8 cellular contexts compared by ENCODE assay signal in genomic region chr1:30907641-30908445, GRCh38. TPM values are rescaled to one million over a fixed set of nuclear protein-coding genes. Genes with fewer than 3 reads are reported as not detected.
DNase-seq lines count a peak whose midpoint lies in the region; ATAC-seq and TF ChIP-seq lines count a peak whose summit lies in the region.

No MANE protein-coding gene starts in this region.

- BruUV-seq in MCF 10A (replicated peaks; lab: Mats Ljungman, UMichigan): no TSS peak

- H3K4me1 Mint-ChIP-seq in MCF 10A (ENCODE audit: insufficient read depth, unreplicated experiment): peaks cover 15% of the 10 kb centered on the region

- no peak for TF ChIP-seq RAD21 in SK-N-SH (IDR thresholded peaks at IDR 0.05; ENCODE audit: low read length)

- TF ChIP-seq CTCF in SK-N-SH (IDR thresholded peaks at IDR 0.05): no peak
- TF ChIP-seq CTCF in MCF 10A (IDR thresholded peaks at IDR 0.05; ENCODE audit: unreplicated experiment): no peak
- no peak for TF ChIP-seq CTCF in lower lobe of right lung (IDR thresholded peaks at IDR 0.05)

- peaks cover 8% of the 10 kb centered on the region for H3K36me3 Mint-ChIP-seq in MCF 10A (ENCODE audit: insufficient read depth, unreplicated experiment)

- peak overlapping the region; percentile 91 for H3K4me2 ChIP-seq in SK-N-SH

- 57% methylated on average over 13 of the region's 64 CpGs for WGBS in SK-N-SH (ENCODE audit: low lambda C conversion rate)
- 9% methylated on average over 64 of the region's 64 CpGs for WGBS in thymus

- H3K27me3 Mint-ChIP-seq in MCF 10A (ENCODE audit: insufficient read depth, unreplicated experiment): no peaks in the 10 kb centered on the region

- H3K9me3 ChIP-seq in SK-N-SH: no peaks in the 10 kb centered on the region
- H3K9me3 ChIP-seq in lower lobe of right lung: no peaks in the 10 kb centered on the region
- H3K9me3 ChIP-seq in thymus (ENCODE audit: control insufficient read depth): no peaks in the 10 kb centered on the region

- H3K27me3 ChIP-seq in SK-N-SH (ENCODE audit: insufficient read depth): no peaks in the 10 kb centered on the region
- no peaks in the 10 kb centered on the region for H3K27me3 ChIP-seq in lower lobe of right lung (ENCODE audit: low read depth)
- peaks cover 42% of the 10 kb centered on the region for H3K27me3 ChIP-seq in thymus (ENCODE audit: control insufficient read depth, insufficient read depth)

- CTCF ChIA-PET in SK-N-SH (lab: Yijun Ruan, JAX): interaction anchor here (1.6 to 47.0 kb wide), 2 partner anchors 98 to 189 kb away, joined by 8 to 1422 read pairs; no protein-coding TSS in a partner anchor
- CTCF ChIA-PET in MCF 10A (lab: Yijun Ruan, JAX): interaction anchor here (1.2 to 14.3 kb wide), 3 partner anchors 104 to 127 kb away, joined by 5 to 494 read pairs (median 118); no protein-coding TSS in a partner anchor

- H3K4me1 ChIP-seq in SK-N-SH (ENCODE audit: control insufficient read depth in 1 of 2, insufficient read depth in 2 of 2, low read depth in 1 of 2, low read length in 1 of 2): peaks cover 4 to 25% of the 10 kb centered on the region in 2 experiments; a peak in 2 of 4 replicates
- H3K4me1 ChIP-seq in lower lobe of right lung: peaks cover 61% of the 10 kb centered on the region
- no peaks in the 10 kb centered on the region for H3K4me1 ChIP-seq in thymus (ENCODE audit: control insufficient read depth, insufficient read depth, low read length)

- ATAC-seq in SK-N-SH treated with all-trans-retinoic acid at 6 μM for 48 hours (no peak), lower lobe of right lung (no peak), HG03521 (IDR thresholded peaks at IDR 0.05; ENCODE audit: unreplicated experiment) (no peak)

- POLR2A ChIA-PET in SK-N-SH (lab: Yijun Ruan, JAX): no interaction called here
- POLR2A ChIA-PET in MCF 10A (lab: Yijun Ruan, JAX): interaction anchor here (5.2 kb wide), 1 partner anchor 188 kb away, joined by 41 read pairs; no protein-coding TSS in a partner anchor

- peak; percentile 68 for DNase-seq in SK-N-SH
- DNase-seq in MCF 10A (ENCODE audit: unreplicated experiment): no peak
- no peak for DNase-seq in lower lobe of right lung
- no peak for DNase-seq in NCI-H82 treated with DMSO at 0.1 percent for 48 hours (lab: John Stamatoyannopoulos, UW; ENCODE audit: unreplicated experiment)
- no peak for DNase-seq in NCI-H510A (lab: John Stamatoyannopoulos, UW)

- peak overlapping the region; percentile 73 for H3K9ac ChIP-seq in SK-N-SH

- H3K36me3 ChIP-seq in SK-N-SH (replicated peaks in 1 of 2; ENCODE audit: control insufficient read depth in 1 of 2, insufficient read depth in 2 of 2, low read length in 1 of 2) (no peaks in the 10 kb centered on the region), lower lobe of right lung (no peaks in the 10 kb centered on the region), thymus (ENCODE audit: control insufficient read depth, insufficient read depth) (no peaks in the 10 kb centered on the region)

- no peak overlapping the region for H2AFZ ChIP-seq in SK-N-SH (ENCODE audit: low read depth)

- intact Hi-C loops in MCF 10A (cut with micrococcal nuclease) (no loop called here), lower lobe of right lung (cut with DNase I) (no loop called here)

- no peaks in the 10 kb centered on the region for H3K9me2 ChIP-seq in SK-N-SH

- TF ChIP-seq EP300 in SK-N-SH (IDR thresholded peaks at IDR 0.05; ENCODE audit: borderline replicate concordance in 1 of 2, low read depth in 1 of 2, low read length in 1 of 2): no peak

- H4K20me1 ChIP-seq in SK-N-SH (ENCODE audit: insufficient read depth): peaks cover 46% of the 10 kb centered on the region

- peak overlapping the region; percentile 61 to 75 for H3K4me3 ChIP-seq in SK-N-SH (ENCODE audit: low read depth in 2 of 2, low read length in 1 of 2)
- peak overlapping the region; percentile 63 for H3K4me3 ChIP-seq in lower lobe of right lung
- peak overlapping the region; percentile 52 for H3K4me3 ChIP-seq in thymus (ENCODE audit: low read length)

- peak overlapping the region; percentile 46 for H3K27ac Mint-ChIP-seq in MCF 10A (ENCODE audit: low read depth, unreplicated experiment)

- no peak overlapping the region for H3K27ac ChIP-seq in SK-N-SH (ENCODE audit: low read depth in 2 of 2, low read length in 1 of 2)
- H3K27ac ChIP-seq in lower lobe of right lung: peak overlapping the region; percentile 53
- H3K27ac ChIP-seq in thymus (ENCODE audit: low read depth): no peak overlapping the region

- H3F3A ChIP-seq in SK-N-SH (replicated peaks; ENCODE audit: insufficient read depth): no peaks in the 10 kb centered on the region

- peaks cover 48% of the 10 kb centered on the region for H3K79me2 ChIP-seq in SK-N-SH (ENCODE audit: insufficient read depth)

- peak overlapping the region; percentile 75 for H3K4me3 Mint-ChIP-seq in MCF 10A (ENCODE audit: unreplicated experiment)

- no peaks in the 10 kb centered on the region for H3K9me3 Mint-ChIP-seq in MCF 10A (ENCODE audit: unreplicated experiment)

TF ChIP-seq in SK-N-SH, 30 proteins besides CTCF, POLR2A, EP300 and RAD21:
- TF ChIP-seq RXRA (IDR thresholded peaks at IDR 0.05; ENCODE audit: borderline replicate concordance, low read depth): no peak
- TF ChIP-seq MXI1 (IDR thresholded peaks at IDR 0.05; ENCODE audit: low read depth, low read length): no peak
- no peak for TF ChIP-seq TCF12 (IDR thresholded peaks at IDR 0.05)

TF ChIP-seq in SK-N-SH treated with all-trans-retinoic acid at 6 μM for 48 hours, 23 proteins besides CTCF, POLR2A, EP300 and RAD21:
- TF ChIP-seq, protein P1, sequence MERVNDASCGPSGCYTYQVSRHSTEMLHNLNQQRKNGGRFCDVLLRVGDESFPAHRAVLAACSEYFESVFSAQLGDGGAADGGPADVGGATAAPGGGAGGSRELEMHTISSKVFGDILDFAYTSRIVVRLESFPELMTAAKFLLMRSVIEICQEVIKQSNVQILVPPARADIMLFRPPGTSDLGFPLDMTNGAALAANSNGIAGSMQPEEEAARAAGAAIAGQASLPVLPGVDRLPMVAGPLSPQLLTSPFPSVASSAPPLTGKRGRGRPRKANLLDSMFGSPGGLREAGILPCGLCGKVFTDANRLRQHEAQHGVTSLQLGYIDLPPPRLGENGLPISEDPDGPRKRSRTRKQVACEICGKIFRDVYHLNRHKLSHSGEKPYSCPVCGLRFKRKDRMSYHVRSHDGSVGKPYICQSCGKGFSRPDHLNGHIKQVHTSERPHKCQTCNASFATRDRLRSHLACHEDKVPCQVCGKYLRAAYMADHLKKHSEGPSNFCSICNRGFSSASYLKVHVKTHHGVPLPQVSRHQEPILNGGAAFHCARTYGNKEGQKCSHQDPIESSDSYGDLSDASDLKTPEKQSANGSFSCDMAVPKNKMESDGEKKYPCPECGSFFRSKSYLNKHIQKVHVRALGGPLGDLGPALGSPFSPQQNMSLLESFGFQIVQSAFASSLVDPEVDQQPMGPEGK (CRISPR knock-in tag; IDR thresholded peaks at IDR 0.05; ENCODE audit: borderline replicate concordance): no peak
- TF ChIP-seq SNAI2 (CRISPR knock-in tag; IDR thresholded peaks at IDR 0.05) (no peak), PPARA (CRISPR knock-in tag; IDR thresholded peaks at IDR 0.05; ENCODE audit: borderline replicate concordance) (no peak), CSRNP3 (CRISPR knock-in tag; IDR thresholded peaks at IDR 0.05) (no peak), ZC3H10 (CRISPR knock-in tag; IDR thresholded peaks at IDR 0.05) (no peak), ZFP3 (CRISPR knock-in tag; IDR thresholded peaks at IDR 0.05) (no peak), ARNTL (CRISPR knock-in tag; IDR thresholded peaks at IDR 0.05; ENCODE audit: borderline replicate concordance, low read depth) (no peak), ISL1 (CRISPR knock-in tag; IDR thresholded peaks at IDR 0.05) (no peak), BACH2 (CRISPR knock-in tag; IDR thresholded peaks at IDR 0.05; ENCODE audit: borderline replicate concordance) (no peak)
- TF ChIP-seq, protein P2, sequence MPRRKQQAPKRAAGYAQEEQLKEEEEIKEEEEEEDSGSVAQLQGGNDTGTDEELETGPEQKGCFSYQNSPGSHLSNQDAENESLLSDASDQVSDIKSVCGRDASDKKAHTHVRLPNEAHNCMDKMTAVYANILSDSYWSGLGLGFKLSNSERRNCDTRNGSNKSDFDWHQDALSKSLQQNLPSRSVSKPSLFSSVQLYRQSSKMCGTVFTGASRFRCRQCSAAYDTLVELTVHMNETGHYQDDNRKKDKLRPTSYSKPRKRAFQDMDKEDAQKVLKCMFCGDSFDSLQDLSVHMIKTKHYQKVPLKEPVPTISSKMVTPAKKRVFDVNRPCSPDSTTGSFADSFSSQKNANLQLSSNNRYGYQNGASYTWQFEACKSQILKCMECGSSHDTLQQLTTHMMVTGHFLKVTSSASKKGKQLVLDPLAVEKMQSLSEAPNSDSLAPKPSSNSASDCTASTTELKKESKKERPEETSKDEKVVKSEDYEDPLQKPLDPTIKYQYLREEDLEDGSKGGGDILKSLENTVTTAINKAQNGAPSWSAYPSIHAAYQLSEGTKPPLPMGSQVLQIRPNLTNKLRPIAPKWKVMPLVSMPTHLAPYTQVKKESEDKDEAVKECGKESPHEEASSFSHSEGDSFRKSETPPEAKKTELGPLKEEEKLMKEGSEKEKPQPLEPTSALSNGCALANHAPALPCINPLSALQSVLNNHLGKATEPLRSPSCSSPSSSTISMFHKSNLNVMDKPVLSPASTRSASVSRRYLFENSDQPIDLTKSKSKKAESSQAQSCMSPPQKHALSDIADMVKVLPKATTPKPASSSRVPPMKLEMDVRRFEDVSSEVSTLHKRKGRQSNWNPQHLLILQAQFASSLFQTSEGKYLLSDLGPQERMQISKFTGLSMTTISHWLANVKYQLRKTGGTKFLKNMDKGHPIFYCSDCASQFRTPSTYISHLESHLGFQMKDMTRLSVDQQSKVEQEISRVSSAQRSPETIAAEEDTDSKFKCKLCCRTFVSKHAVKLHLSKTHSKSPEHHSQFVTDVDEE (CRISPR knock-in tag; IDR thresholded peaks at IDR 0.05): no peak

RNA-seq across cellular contexts. Expression of gene SDC3, which starts 0.7 kb away (rescaled TPM):
- polyA plus RNA-seq in SK-N-SH (2012; rRNA removed): 16.2 and 18.8 TPM in 2 replicates
- polyA plus RNA-seq in SK-N-SH (2012; cell fraction: cytosol; rRNA removed): 14.0 and 19.2 TPM in 2 replicates
- 17.4 and 19.3 TPM in 2 replicates for polyA plus RNA-seq in SK-N-SH (2012; cell fraction: nucleus; rRNA removed)
- total RNA-seq in MCF 10A (2022): 21.7 and 25.5 TPM in 2 replicates
- total RNA-seq in lower lobe of right lung: 43.5 TPM
- 15.3 TPM for polyA plus RNA-seq in thymus
